In the genomic region with DNA sequence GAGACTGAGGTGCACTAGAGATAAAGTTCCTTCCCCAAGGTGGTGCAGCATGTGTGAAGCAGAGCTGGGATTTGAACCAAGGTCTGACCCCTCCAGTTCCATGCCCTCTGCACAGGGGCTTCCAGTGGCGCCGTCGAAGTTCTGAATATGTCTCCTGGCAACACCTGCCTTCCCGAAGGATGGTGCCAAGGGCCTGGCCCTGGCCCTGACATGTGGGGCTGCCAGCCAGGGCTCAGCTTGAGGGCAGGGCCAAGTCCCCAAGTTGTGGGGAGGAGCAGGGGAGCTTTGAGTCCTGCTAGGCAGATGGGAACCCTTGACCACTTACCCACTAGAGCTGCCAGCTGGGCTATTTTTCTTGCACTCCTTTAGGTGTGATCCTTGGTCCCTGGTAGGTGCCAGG, we compare ENCODE assay signal across 1 cellular context.
TF ChIP-seq lines count a peak whose summit lies in the region.

No MANE protein-coding gene starts in this region.

TF ChIP-seq in HepG2, 621 proteins besides CTCF, POLR2A, EP300 and RAD21 (continued from another document):
- TF ChIP-seq, protein P1, sequence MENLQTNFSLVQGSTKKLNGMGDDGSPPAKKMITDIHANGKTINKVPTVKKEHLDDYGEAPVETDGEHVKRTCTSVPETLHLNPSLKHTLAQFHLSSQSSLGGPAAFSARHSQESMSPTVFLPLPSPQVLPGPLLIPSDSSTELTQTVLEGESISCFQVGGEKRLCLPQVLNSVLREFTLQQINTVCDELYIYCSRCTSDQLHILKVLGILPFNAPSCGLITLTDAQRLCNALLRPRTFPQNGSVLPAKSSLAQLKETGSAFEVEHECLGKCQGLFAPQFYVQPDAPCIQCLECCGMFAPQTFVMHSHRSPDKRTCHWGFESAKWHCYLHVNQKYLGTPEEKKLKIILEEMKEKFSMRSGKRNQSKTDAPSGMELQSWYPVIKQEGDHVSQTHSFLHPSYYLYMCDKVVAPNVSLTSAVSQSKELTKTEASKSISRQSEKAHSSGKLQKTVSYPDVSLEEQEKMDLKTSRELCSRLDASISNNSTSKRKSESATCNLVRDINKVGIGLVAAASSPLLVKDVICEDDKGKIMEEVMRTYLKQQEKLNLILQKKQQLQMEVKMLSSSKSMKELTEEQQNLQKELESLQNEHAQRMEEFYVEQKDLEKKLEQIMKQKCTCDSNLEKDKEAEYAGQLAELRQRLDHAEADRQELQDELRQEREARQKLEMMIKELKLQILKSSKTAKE (CRISPR knock-in tag; IDR thresholded peaks at IDR 0.05; ENCODE audit: borderline replicate concordance) = no peak
- TF ChIP-seq ZNF333 (CRISPR knock-in tag; IDR thresholded peaks at IDR 0.05; ENCODE audit: borderline replicate concordance) (no peak), AGO2 (optimal IDR thresholded peaks at IDR 0.05; ENCODE audit: low read depth, low read length) (peak; percentile 98), SALL2 (CRISPR knock-in tag; IDR thresholded peaks at IDR 0.05) (no peak), ZBTB14 (CRISPR knock-in tag; IDR thresholded peaks at IDR 0.05) (no peak), TRIM22 (IDR thresholded peaks at IDR 0.05) (no peak)
- TF ChIP-seq, protein P2, sequence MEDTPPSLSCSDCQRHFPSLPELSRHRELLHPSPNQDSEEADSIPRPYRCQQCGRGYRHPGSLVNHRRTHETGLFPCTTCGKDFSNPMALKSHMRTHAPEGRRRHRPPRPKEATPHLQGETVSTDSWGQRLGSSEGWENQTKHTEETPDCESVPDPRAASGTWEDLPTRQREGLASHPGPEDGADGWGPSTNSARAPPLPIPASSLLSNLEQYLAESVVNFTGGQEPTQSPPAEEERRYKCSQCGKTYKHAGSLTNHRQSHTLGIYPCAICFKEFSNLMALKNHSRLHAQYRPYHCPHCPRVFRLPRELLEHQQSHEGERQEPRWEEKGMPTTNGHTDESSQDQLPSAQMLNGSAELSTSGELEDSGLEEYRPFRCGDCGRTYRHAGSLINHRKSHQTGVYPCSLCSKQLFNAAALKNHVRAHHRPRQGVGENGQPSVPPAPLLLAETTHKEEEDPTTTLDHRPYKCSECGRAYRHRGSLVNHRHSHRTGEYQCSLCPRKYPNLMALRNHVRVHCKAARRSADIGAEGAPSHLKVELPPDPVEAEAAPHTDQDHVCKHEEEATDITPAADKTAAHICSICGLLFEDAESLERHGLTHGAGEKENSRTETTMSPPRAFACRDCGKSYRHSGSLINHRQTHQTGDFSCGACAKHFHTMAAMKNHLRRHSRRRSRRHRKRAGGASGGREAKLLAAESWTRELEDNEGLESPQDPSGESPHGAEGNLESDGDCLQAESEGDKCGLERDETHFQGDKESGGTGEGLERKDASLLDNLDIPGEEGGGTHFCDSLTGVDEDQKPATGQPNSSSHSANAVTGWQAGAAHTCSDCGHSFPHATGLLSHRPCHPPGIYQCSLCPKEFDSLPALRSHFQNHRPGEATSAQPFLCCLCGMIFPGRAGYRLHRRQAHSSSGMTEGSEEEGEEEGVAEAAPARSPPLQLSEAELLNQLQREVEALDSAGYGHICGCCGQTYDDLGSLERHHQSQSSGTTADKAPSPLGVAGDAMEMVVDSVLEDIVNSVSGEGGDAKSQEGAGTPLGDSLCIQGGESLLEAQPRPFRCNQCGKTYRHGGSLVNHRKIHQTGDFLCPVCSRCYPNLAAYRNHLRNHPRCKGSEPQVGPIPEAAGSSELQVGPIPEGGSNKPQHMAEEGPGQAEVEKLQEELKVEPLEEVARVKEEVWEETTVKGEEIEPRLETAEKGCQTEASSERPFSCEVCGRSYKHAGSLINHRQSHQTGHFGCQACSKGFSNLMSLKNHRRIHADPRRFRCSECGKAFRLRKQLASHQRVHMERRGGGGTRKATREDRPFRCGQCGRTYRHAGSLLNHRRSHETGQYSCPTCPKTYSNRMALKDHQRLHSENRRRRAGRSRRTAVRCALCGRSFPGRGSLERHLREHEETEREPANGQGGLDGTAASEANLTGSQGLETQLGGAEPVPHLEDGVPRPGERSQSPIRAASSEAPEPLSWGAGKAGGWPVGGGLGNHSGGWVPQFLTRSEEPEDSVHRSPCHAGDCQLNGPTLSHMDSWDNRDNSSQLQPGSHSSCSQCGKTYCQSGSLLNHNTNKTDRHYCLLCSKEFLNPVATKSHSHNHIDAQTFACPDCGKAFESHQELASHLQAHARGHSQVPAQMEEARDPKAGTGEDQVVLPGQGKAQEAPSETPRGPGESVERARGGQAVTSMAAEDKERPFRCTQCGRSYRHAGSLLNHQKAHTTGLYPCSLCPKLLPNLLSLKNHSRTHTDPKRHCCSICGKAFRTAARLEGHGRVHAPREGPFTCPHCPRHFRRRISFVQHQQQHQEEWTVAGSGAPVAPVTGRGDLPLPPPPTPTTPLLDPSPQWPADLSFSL (CRISPR knock-in tag; IDR thresholded peaks at IDR 0.05) = no peak
